ENCODE assay signal across 8 cellular contexts in the genomic region with DNA sequence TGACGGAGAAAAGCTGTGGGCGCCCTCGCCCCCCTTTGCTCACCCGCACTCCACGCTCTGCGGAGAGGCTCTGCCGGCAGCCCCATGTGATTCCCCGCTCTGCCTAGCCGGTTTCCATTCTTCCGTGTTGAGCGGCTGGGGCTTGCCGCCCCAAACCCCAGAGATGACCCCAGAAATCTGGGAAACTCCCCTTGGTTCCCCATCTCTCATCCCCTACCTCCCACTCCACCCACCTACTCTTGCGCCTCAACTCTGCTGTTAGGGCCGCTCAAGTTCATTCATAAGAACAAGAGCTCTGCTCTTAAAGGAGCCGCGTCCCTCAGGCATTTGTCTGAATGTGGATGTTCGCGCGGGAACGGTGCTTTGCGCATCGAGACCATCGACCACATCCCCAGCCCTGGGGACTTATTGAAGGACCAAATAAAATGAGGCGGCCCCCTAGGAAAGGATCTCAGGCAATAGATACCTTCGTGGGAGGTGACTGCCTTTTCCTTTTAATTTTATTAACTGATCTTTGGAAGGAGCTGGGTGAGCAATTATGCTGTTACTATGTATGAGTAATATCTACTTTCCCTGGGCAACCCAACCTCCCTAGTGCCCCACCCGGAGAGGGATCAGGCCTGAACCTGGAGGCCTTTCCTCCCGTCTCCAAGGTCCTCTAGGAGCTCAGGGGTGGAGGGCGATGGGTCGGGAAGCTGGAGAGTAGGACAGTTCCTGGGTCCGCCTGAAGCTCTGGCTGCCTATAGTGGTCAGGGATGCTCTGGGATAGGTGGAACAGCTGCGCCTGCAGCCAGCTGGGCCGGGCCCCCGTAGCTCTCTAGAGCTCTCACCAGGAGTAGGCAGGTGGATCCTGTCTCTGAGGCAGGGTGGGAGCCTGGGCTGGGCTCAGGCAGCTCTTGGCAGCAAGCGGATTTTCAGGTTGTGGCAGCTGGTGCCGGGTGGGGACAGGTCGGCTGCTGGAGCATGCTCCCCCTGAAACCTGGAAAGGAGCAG.
DNase-seq lines count a peak whose midpoint lies in the region; ATAC-seq and TF ChIP-seq lines count a peak whose summit lies in the region.

No MANE protein-coding gene starts in this region.

- peak overlapping the region; percentile 13 for H3K27ac ChIP-seq in muscle layer of colon (ENCODE audit: low read depth, low read length)

- DNase-seq in 8988T = peak; percentile 34
- peak; percentile 81 for DNase-seq in GM13977 (ENCODE audit: low spot score)
- DNase-seq in NCI-H2227 (lab: John Stamatoyannopoulos, UW; ENCODE audit: unreplicated experiment) = peak; percentile 62
- DNase-seq in activated CD4-positive, alpha-beta T cell treated with anti-CD3 and anti-CD28 coated beads, Interleukin-2, amount 50 U/mL, for 4 hours = peak; percentile 56 to 65
- peak; percentile 11 for DNase-seq in effector CD4-positive, alpha-beta T cell
- DNase-seq in stimulated activated naive CD8-positive, alpha-beta T cell treated with anti-CD3 and anti-CD28 coated beads, Interleukin-15, amount 100 ng/mL, for 72 hours = peak; percentile 48 to 80

- peak; percentile 36 for ATAC-seq in HG03066 (IDR thresholded peaks at IDR 0.05; ENCODE audit: low read depth, unreplicated experiment)
- peak; percentile 80 for ATAC-seq in stimulated activated naive CD8-positive, alpha-beta T cell treated with anti-CD3 and anti-CD28 coated beads, Interleukin-15, amount 100 ng/mL, for 72 hours

- H3K27me3 Mint-ChIP-seq in stimulated activated naive CD8-positive, alpha-beta T cell treated with anti-CD3 and anti-CD28 coated beads, Interleukin-15, amount 100 ng/mL, for 72 hours = no peaks in the 10 kb centered on the region

- peak overlapping the region; percentile 92 to 94 for H3K27ac Mint-ChIP-seq in stimulated activated naive CD8-positive, alpha-beta T cell treated with anti-CD3 and anti-CD28 coated beads, Interleukin-15, amount 100 ng/mL, for 72 hours

- H3K9me3 Mint-ChIP-seq in stimulated activated naive CD8-positive, alpha-beta T cell treated with anti-CD3 and anti-CD28 coated beads, Interleukin-15, amount 100 ng/mL, for 72 hours = no peaks in the 10 kb centered on the region

- in situ Hi-C loops in GM13977 (cut with MboI; ENCODE audit: low pct_unique_long_range_greater_than_20kb, low sequenced_read_pairs, unreplicated experiment) = no loop called here

- H3K9me3 ChIP-seq in muscle layer of colon (ENCODE audit: low read length) = no peaks in the 10 kb centered on the region

- H3K36me3 ChIP-seq in muscle layer of colon (ENCODE audit: insufficient read depth, low read length) = no peaks in the 10 kb centered on the region

- peak overlapping the region; percentile 92 to 95 for H3K4me3 Mint-ChIP-seq in stimulated activated naive CD8-positive, alpha-beta T cell treated with anti-CD3 and anti-CD28 coated beads, Interleukin-15, amount 100 ng/mL, for 72 hours

- H3K4me1 Mint-ChIP-seq in stimulated activated naive CD8-positive, alpha-beta T cell treated with anti-CD3 and anti-CD28 coated beads, Interleukin-15, amount 100 ng/mL, for 72 hours = peaks cover 51% of the 10 kb centered on the region

- H3K27me3 ChIP-seq in muscle layer of colon (ENCODE audit: control insufficient read depth in 1 of 2, insufficient read depth in 2 of 2, low read length in 2 of 2) = peaks cover 0 to 11% of the 10 kb centered on the region in 2 donors

- H3K9ac ChIP-seq in muscle layer of colon (ENCODE audit: low read length) = no peak overlapping the region

- H3K4me1 ChIP-seq in muscle layer of colon (ENCODE audit: insufficient read depth, low read length) = peaks cover 19% of the 10 kb centered on the region

- no peak for TF ChIP-seq CTCF in GM13977 (IDR thresholded peaks at IDR 0.05; ENCODE audit: extremely low read depth, insufficient read depth, missing control alignments)

- peak overlapping the region; percentile 41 to 67 for H3K4me3 ChIP-seq in muscle layer of colon (ENCODE audit: low read depth in 1 of 2, low read length in 2 of 2)

Comparison
In these comparisons a context has a peak if more than half of its experiments do, and no peak if none do; other contexts are left out.
1. Peak in every context shown above with its lines: DNase-seq, ATAC-seq, H3K4me3 ChIP-seq and H3K27ac ChIP-seq.
2. DNase-seq: peak in every context shown above with its lines; median percentile 81 in GM13977; 64 in stimulated activated naive CD8-positive, alpha-beta T cell treated with anti-CD3 and anti-CD28 coated beads, Interleukin-15, amount 100 ng/mL, for 72 hours; 62 in NCI-H2227; 60 in activated CD4-positive, alpha-beta T cell treated with anti-CD3 and anti-CD28 coated beads, Interleukin-2, amount 50 U/mL, for 4 hours; 34 in 8988T; 11 in effector CD4-positive, alpha-beta T cell.